ENCODE assay signal across 20 cellular contexts in the genomic region with DNA sequence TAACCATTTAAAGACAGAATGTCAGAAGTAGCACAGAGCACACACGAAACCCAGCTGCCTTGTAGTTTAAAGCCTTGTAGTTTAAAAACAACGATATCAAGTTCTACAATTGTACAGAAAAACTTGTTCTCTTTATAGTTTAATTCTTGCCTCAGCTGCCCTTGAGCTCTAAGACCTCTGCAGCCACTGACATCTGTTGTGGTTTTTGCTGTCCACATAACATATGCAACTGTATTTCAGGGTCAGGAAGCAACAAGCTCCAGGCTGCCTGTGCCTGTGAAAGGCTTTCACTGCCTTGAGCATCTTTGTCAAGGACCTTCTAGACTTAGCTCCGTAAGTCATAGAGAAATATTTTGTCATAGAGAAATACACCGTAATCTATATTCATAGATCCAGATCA.
DNase-seq lines count a peak whose midpoint lies in the region; TF ChIP-seq lines count a peak whose summit lies in the region.
"Had no signal": no experiment of that assay in that cellular context is flagged by ENCODE, and none has a peak within 500 bp of the region (broad histone marks: within the 10 kb centered on the region; RNA-seq: fewer than 3 reads in every experiment).

No MANE protein-coding gene starts in this region.

- H3K4me3 ChIP-seq in fibroblast of lung (replicated peaks in 1 of 4; ENCODE audit: control extremely low read depth in 1 of 4, insufficient read depth in 1 of 4, low read depth in 3 of 4, low read length in 4 of 4) = no peak overlapping the region
- H3K4me3 ChIP-seq in skeletal muscle cell (ENCODE audit: low read depth, low read length) = no peak overlapping the region
- H3K4me3 ChIP-seq in endodermal cell (ENCODE audit: low read length) = no peak overlapping the region
- H3K4me3 ChIP-seq: left ventricle myocardium inferior, ovary, testis had no signal

- no peaks in the 10 kb centered on the region for H3K36me3 Mint-ChIP-seq in endodermal cell (ENCODE audit: low read depth)

- H3K4me1 Mint-ChIP-seq in endodermal cell = no peaks in the 10 kb centered on the region

- H3K27me3 Mint-ChIP-seq in endodermal cell (ENCODE audit: insufficient read depth) = no peaks in the 10 kb centered on the region

- H3K79me2 ChIP-seq in fibroblast of lung (ENCODE audit: control insufficient read depth, insufficient read depth, low read length) = no peaks in the 10 kb centered on the region

- no peak for TF ChIP-seq CTCF in fibroblast of lung (conservative IDR thresholded peaks at IDR 0.05 in 1 of 2, IDR thresholded peaks at IDR 0.05 in 1 of 2; ENCODE audit: low read depth in 1 of 2, low read length in 2 of 2)
- TF ChIP-seq CTCF in endodermal cell (conservative IDR thresholded peaks at IDR 0.05) = no peak

- no peaks in the 10 kb centered on the region for H4K20me1 ChIP-seq in fibroblast of lung (ENCODE audit: control insufficient read depth, extremely low read depth, insufficient read depth, low read length)

- H3K9me3 ChIP-seq in fibroblast of lung (ENCODE audit: control insufficient read depth, insufficient read depth, low read depth, low read length) (no peaks in the 10 kb centered on the region), endodermal cell (ENCODE audit: control insufficient read depth, low read length) (no peaks in the 10 kb centered on the region)
- H3K9me3 ChIP-seq: ovary, testis had no signal

- 90 to 95% methylated on average over 4 of the region's 4 CpGs for WGBS in endodermal cell (ENCODE audit: insufficient coverage in 1 of 2, insufficient read length in 1 of 2), 2 experiments

- H3K9ac ChIP-seq in fibroblast of lung (ENCODE audit: insufficient read depth, low read length) (no peak overlapping the region), endodermal cell (ENCODE audit: extremely low read depth, low read length, poor library complexity, severe bottlenecking) (no peak overlapping the region)

- H3K27ac Mint-ChIP-seq in endodermal cell = no peak overlapping the region

- DNase-seq in GM04503 (ENCODE audit: low read depth) = peak; percentile 42
- peak; percentile 92 for DNase-seq in RPMI7951 (ENCODE audit: low read depth)
- DNase-seq in fibroblast of lung (ENCODE audit: low read depth in 2 of 2) = peak; percentile 87 to 96
- peak; percentile 80 for DNase-seq in skeletal muscle cell (ENCODE audit: low read depth)
- DNase-seq in endodermal cell = no peak
- DNase-seq in iPS-NIHi11 (ENCODE audit: low spot score) = no peak
- DNase-seq in NCI-H345 treated with DMSO at 0.1 percent for 48 hours (lab: John Stamatoyannopoulos, UW; ENCODE audit: unreplicated experiment) = no peak
- DNase-seq: activated CD4-positive, CD25-positive, alpha-beta regulatory T cell treated with anti-CD3 and anti-CD28 coated beads, Interleukin-2, amount 50 U/mL, for 72 hours; activated gamma-delta T cell; aorta; dermis blood vessel endothelial cell; KBM-7; left ventricle myocardium inferior; NCI-H1105 treated with DMSO at 0.1 percent for 48 hours; NCI-H226; SHP77; T-helper 2 cell; testis had no signal

- H3K4me2 ChIP-seq in fibroblast of lung (ENCODE audit: extremely low read depth, insufficient read depth, low read length) = peak overlapping the region; percentile 48

- H3K9me3 Mint-ChIP-seq in endodermal cell = no peaks in the 10 kb centered on the region

- no peak overlapping the region for H3K4me3 Mint-ChIP-seq in endodermal cell

- H2AFZ ChIP-seq in fibroblast of lung (ENCODE audit: low read length) = no peak overlapping the region

- H3K27me3 ChIP-seq in fibroblast of lung (ENCODE audit: control insufficient read depth, insufficient read depth, low read length) (no peaks in the 10 kb centered on the region), endodermal cell (ENCODE audit: control insufficient read depth, insufficient read depth, low read length, poor library complexity, severe bottlenecking) (no peaks in the 10 kb centered on the region)
- H3K27me3 ChIP-seq: ovary, testis had no signal

- H3K36me3 ChIP-seq in fibroblast of lung (ENCODE audit: control insufficient read depth, insufficient read depth, low read length) = no peaks in the 10 kb centered on the region
- H3K36me3 ChIP-seq in endodermal cell (ENCODE audit: control insufficient read depth, insufficient read depth, low read length) = no peaks in the 10 kb centered on the region
- H3K36me3 ChIP-seq: left ventricle myocardium inferior, ovary had no signal

- no peak overlapping the region for H3K27ac ChIP-seq in fibroblast of lung (ENCODE audit: insufficient read depth, low read length)
- H3K27ac ChIP-seq in endodermal cell (ENCODE audit: low read depth, low read length) = no peak overlapping the region
- H3K27ac ChIP-seq: C4-2B, left ventricle myocardium inferior, ovary, testis had no signal

- H3K4me1 ChIP-seq in fibroblast of lung (ENCODE audit: control insufficient read depth, extremely low read depth, insufficient read depth, low read length) (peaks cover 19% of the 10 kb centered on the region), endodermal cell (ENCODE audit: control insufficient read depth, insufficient read depth, low read length) (no peaks in the 10 kb centered on the region)
- H3K4me1 ChIP-seq: left ventricle myocardium inferior, testis had no signal

Comparison
In these comparisons a context has a peak if more than half of its experiments do, and no peak if none do; other contexts are left out.
1. DNase-seq: peak in GM04503 (single experiment), RPMI7951 (single experiment), fibroblast of lung (2 of 2) and skeletal muscle cell (single experiment); none in endodermal cell (single experiment), iPS-NIHi11 (single experiment) and NCI-H345 treated with DMSO at 0.1 percent for 48 hours (single experiment).